ENCODE assay signal across 1 cellular context in genomic region chr13:41916173-41916954, GRCh38.
TF ChIP-seq lines count a peak whose summit lies in the region.

No MANE protein-coding gene starts in this region.

TF ChIP-seq in K562, 482 proteins besides CTCF, POLR2A, EP300 and RAD21 (continued from another document):
- TF ChIP-seq NR1H2 (CRISPR knock-in tag; IDR thresholded peaks at IDR 0.05): no peak
- TF ChIP-seq NFRKB (IDR thresholded peaks at IDR 0.05; ENCODE audit: low read depth): no peak
- TF ChIP-seq ATF3 (IDR thresholded peaks at IDR 0.05): peak; percentile 91
- no peak for TF ChIP-seq ATF3 (CRISPR knock-in tag; conservative IDR thresholded peaks at IDR 0.05)
- no peak for TF ChIP-seq CREB3 (tag; conservative IDR thresholded peaks at IDR 0.05; ENCODE audit: low read depth)
- no peak for TF ChIP-seq PTTG1 (tag; IDR thresholded peaks at IDR 0.05; ENCODE audit: low read depth)
- TF ChIP-seq FOXK2 (conservative IDR thresholded peaks at IDR 0.05 in 1 of 2, IDR thresholded peaks at IDR 0.05 in 1 of 2; ENCODE audit: low read depth in 2 of 2): peak in 1 of 2 experiments; percentile 42; a peak in 1 of 4 replicates
- TF ChIP-seq LEF1 (IDR thresholded peaks at IDR 0.05): peak; percentile 61; the same call in 1 of the 2 replicates
- no peak for TF ChIP-seq ZNF644 (tag; IDR thresholded peaks at IDR 0.05; ENCODE audit: low read depth)
- TF ChIP-seq ELF1 (tag; IDR thresholded peaks at IDR 0.05): no peak
- peak; percentile 16; the same call in 1 of the 2 replicates for TF ChIP-seq NFE2 (IDR thresholded peaks at IDR 0.05; ENCODE audit: low read depth)
- peak; percentile 82 for TF ChIP-seq JUND (IDR thresholded peaks at IDR 0.05; ENCODE audit: borderline replicate concordance, low read depth, low read length)
- TF ChIP-seq JUND (tag; IDR thresholded peaks at IDR 0.05; ENCODE audit: borderline replicate concordance, low read depth, low read length): peak; percentile 89
- TF ChIP-seq ZBTB1 (CRISPR knock-in tag; IDR thresholded peaks at IDR 0.05; ENCODE audit: borderline replicate concordance, low read depth): no peak
- TF ChIP-seq CTCFL (IDR thresholded peaks at IDR 0.05; ENCODE audit: borderline replicate concordance, insufficient read depth, low read depth, low read length, poor library complexity, severe bottlenecking): no peak
- no peak for TF ChIP-seq TARDBP (IDR thresholded peaks at IDR 0.05)
- no peak for TF ChIP-seq CHCHD3 (CRISPR knock-in tag; IDR thresholded peaks at IDR 0.05)
- peak; percentile 97 for TF ChIP-seq MEF2A (IDR thresholded peaks at IDR 0.05; ENCODE audit: control insufficient read depth, low read depth, low read length)
- TF ChIP-seq ARID3B (CRISPR knock-in tag; IDR thresholded peaks at IDR 0.05; ENCODE audit: borderline replicate concordance): no peak
- TF ChIP-seq GMEB1 (CRISPR knock-in tag; IDR thresholded peaks at IDR 0.05): no peak
- TF ChIP-seq IFI16 (CRISPR knock-in tag; IDR thresholded peaks at IDR 0.05): no peak
- TF ChIP-seq GATA2 (CRISPR knock-in tag; IDR thresholded peaks at IDR 0.05): no peak
- TF ChIP-seq NCOA4 (IDR thresholded peaks at IDR 0.05; ENCODE audit: partially characterized antibody): no peak
- TF ChIP-seq ZNF280A (IDR thresholded peaks at IDR 0.05; ENCODE audit: low read depth, partially characterized antibody): no peak
- 0 out of 2 replicates have a peak, but pooled peaks have one; percentile 6 for TF ChIP-seq C11orf30 (IDR thresholded peaks at IDR 0.05; ENCODE audit: low read depth)
- TF ChIP-seq ATF7 (IDR thresholded peaks at IDR 0.05): no peak
- no peak for TF ChIP-seq ZNF507 (tag; conservative IDR thresholded peaks at IDR 0.05)
- TF ChIP-seq SMARCA4 (IDR thresholded peaks at IDR 0.05): peak; percentile 65; the same call in 1 of the 2 replicates
- TF ChIP-seq NR2F6 (CRISPR knock-in tag; IDR thresholded peaks at IDR 0.05): no peak
- TF ChIP-seq SMARCA5 (IDR thresholded peaks at IDR 0.05): no peak
- no peak for TF ChIP-seq ZNF445 (CRISPR knock-in tag; IDR thresholded peaks at IDR 0.05; ENCODE audit: low read depth)
- peak; percentile 38 for TF ChIP-seq ZFP36 (IDR thresholded peaks at IDR 0.05; ENCODE audit: low read depth, low read length, partially characterized antibody)
- TF ChIP-seq BCOR (IDR thresholded peaks at IDR 0.05): no peak
- peak; percentile 45; the same call in 1 of the 2 replicates for TF ChIP-seq ARID1B (IDR thresholded peaks at IDR 0.05)
TF ChIP-seq in K562: peak in this region for 15.
